In genomic region chr19:18672606-18673337, GRCh38 we compare ENCODE assay signal across 8 cellular contexts. TPM values are rescaled to one million over a fixed set of nuclear protein-coding genes. Genes with fewer than 3 reads are reported as not detected.
DNase-seq lines count a peak whose midpoint lies in the region; ATAC-seq and TF ChIP-seq lines count a peak whose summit lies in the region.

No MANE protein-coding gene starts in this region.

- H3K4me1 ChIP-seq in thoracic aorta (ENCODE audit: control insufficient read depth in 1 of 2, low read depth in 2 of 2) = peaks cover 0 to 29% of the 10 kb centered on the region in 2 donors

- ATAC-seq in left cardiac atrium (peak; percentile 13 to 53), thoracic aorta (ENCODE audit: insufficient number of reproducible peaks, low FRiP score, low read depth) (no peak), GM18909 (IDR thresholded peaks at IDR 0.05; ENCODE audit: poor library complexity, unreplicated experiment) (no peak)

- peak; percentile 29 for TF ChIP-seq CTCF in thoracic aorta (IDR thresholded peaks at IDR 0.05)

- peaks cover 20% of the 10 kb centered on the region for H3K36me3 ChIP-seq in thoracic aorta

- DNase-seq in NCI-H146 (lab: John Stamatoyannopoulos, UW) = peak; percentile 15
- DNase-seq in NCI-H146 treated with DMSO at 0.1 percent for 48 hours (lab: John Stamatoyannopoulos, UW; ENCODE audit: unreplicated experiment) = no peak
- peak; percentile 33 for DNase-seq in left cardiac atrium
- no peak for DNase-seq in thoracic aorta (ENCODE audit: low spot score)
- no peak for DNase-seq in NCI-H345 (lab: John Stamatoyannopoulos, UW)
- no peak for DNase-seq in stimulated activated CD4-positive, alpha-beta T cell treated with anti-CD3 and anti-CD28 coated beads, Interleukin-4, amount 100 ng/mL, for 4 hours

- peak overlapping the region; percentile 25 for H3K4me3 ChIP-seq in thoracic aorta

- no peaks in the 10 kb centered on the region for H3K9me3 ChIP-seq in thoracic aorta

- H3K27me3 ChIP-seq in thoracic aorta (replicated peaks; ENCODE audit: insufficient read depth) = no peaks in the 10 kb centered on the region

- H3K27ac ChIP-seq in angular gyrus (ENCODE audit: low read depth, low read length) = peak overlapping the region; percentile 49
- peak overlapping the region; percentile 36 for H3K27ac ChIP-seq in thoracic aorta

- intact Hi-C loops in left cardiac atrium (cut with DNase I) = loop anchor here (5.0 to 10.0 kb wide), 2 partner anchors 80 to 228 kb away; no protein-coding TSS in a partner anchor

RNA-seq across cellular contexts. Expression of gene CRTC1, which starts 10.7 kb away (rescaled TPM):
- total RNA-seq in left cardiac atrium = 10 to 100 TPM; 10.5 to 11.1 TPM
- 10 to 100 TPM in 1 of 2 donors, 1 to 10 TPM in 1; 8.7 to 11.2 TPM for total RNA-seq in thoracic aorta

RNA-seq across cellular contexts. Expression of gene KLHL26, which starts 35.9 kb away (rescaled TPM):
- 10 to 100 TPM in 1 of 2 donors, 1 to 10 TPM in 1; 7.8 to 10.2 TPM for total RNA-seq in left cardiac atrium
- total RNA-seq in thoracic aorta = 10 to 100 TPM; 11.2 to 24.5 TPM

Comparison
In these comparisons a context has a peak if more than half of its experiments do, and no peak if none do; other contexts are left out.
1. DNase-seq: peak in NCI-H146 (single experiment) and left cardiac atrium (single experiment); none in NCI-H146 treated with DMSO at 0.1 percent for 48 hours (single experiment), thoracic aorta (single experiment), NCI-H345 (single experiment) and stimulated activated CD4-positive, alpha-beta T cell treated with anti-CD3 and anti-CD28 coated beads, Interleukin-4, amount 100 ng/mL, for 4 hours (0 of 2).
2. ATAC-seq: peak in left cardiac atrium (2 of 2); none in thoracic aorta (single experiment) and GM18909 (single experiment).